ENCODE assay signal across 1 cellular context in the genomic region with DNA sequence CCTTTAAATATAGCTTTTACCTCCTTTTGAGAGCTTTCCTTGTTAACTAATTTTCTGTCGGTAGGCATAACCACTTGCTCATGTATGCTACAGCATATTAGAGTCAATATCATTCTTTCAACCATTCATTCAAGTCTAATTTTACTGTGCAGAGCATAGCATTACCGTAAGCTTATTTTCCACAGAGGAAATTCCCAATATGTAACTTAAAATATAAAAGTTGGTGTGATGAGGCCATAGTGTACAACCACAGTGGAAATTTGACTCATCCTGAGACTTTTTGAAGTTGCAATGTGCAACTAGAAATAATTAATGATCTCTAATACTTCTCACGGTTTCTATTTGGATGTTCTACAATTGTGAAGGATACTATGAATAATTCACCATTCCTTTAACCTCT.
TF ChIP-seq lines count a peak whose summit lies in the region.

No MANE protein-coding gene starts in this region.

TF ChIP-seq in GM12878, 131 proteins besides CTCF, POLR2A, EP300 and RAD21 (continued from another document):
- TF ChIP-seq, protein P1, sequence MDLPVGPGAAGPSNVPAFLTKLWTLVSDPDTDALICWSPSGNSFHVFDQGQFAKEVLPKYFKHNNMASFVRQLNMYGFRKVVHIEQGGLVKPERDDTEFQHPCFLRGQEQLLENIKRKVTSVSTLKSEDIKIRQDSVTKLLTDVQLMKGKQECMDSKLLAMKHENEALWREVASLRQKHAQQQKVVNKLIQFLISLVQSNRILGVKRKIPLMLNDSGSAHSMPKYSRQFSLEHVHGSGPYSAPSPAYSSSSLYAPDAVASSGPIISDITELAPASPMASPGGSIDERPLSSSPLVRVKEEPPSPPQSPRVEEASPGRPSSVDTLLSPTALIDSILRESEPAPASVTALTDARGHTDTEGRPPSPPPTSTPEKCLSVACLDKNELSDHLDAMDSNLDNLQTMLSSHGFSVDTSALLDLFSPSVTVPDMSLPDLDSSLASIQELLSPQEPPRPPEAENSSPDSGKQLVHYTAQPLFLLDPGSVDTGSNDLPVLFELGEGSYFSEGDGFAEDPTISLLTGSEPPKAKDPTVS (IDR thresholded peaks at IDR 0.05; ENCODE audit: low read depth, low read length) = no peak
- TF ChIP-seq NR2F1 (conservative IDR thresholded peaks at IDR 0.05) (peak; percentile 69; the same call in 1 of the 2 replicates), FOXM1 (IDR thresholded peaks at IDR 0.05; ENCODE audit: low read depth, low read length) (peak; percentile 78; the same call in 1 of the 2 replicates), YBX1 (IDR thresholded peaks at IDR 0.05) (no peak), EED (IDR thresholded peaks at IDR 0.05; ENCODE audit: low read depth) (peak; percentile 63; the same call in 1 of the 2 replicates), ZBED1 (IDR thresholded peaks at IDR 0.05; ENCODE audit: borderline replicate concordance) (peak; percentile 42; the same call in 1 of the 2 replicates), NFIC (IDR thresholded peaks at IDR 0.05; ENCODE audit: low read depth, low read length) (peak; percentile 89), RELA (IDR thresholded peaks at IDR 0.05; ENCODE audit: borderline replicate concordance, partially characterized antibody) (peak; percentile 68), CREB1 (IDR thresholded peaks at IDR 0.05; ENCODE audit: low read depth) (peak; percentile 25; the same call in 1 of the 2 replicates), MYB (IDR thresholded peaks at IDR 0.05; ENCODE audit: borderline replicate concordance, low read depth, low read length) (no peak), RUNX3 (IDR thresholded peaks at IDR 0.05; ENCODE audit: low read length) (peak; percentile 82), SP1 (IDR thresholded peaks at IDR 0.05; ENCODE audit: low read depth, low read length) (no peak), ZNF24 (IDR thresholded peaks at IDR 0.05) (peak; percentile 96), SMC3 (IDR thresholded peaks at IDR 0.05; ENCODE audit: borderline replicate concordance, low read length) (no peak), ASH2L (IDR thresholded peaks at IDR 0.05; ENCODE audit: borderline replicate concordance, low read depth) (0 out of 2 replicates have a peak, but pooled peaks have one; percentile 11), CHD4 (IDR thresholded peaks at IDR 0.05) (no peak), TCF7 (IDR thresholded peaks at IDR 0.05; ENCODE audit: borderline replicate concordance) (peak; percentile 24; the same call in 1 of the 2 replicates), IRF4 (IDR thresholded peaks at IDR 0.05; ENCODE audit: low read depth, low read length) (peak; percentile 8; the same call in 1 of the 2 replicates), MEF2A (IDR thresholded peaks at IDR 0.05; ENCODE audit: insufficient read depth, low read depth, low read length) (peak; percentile 79; the same call in 1 of the 2 replicates), JUNB (IDR thresholded peaks at IDR 0.05) (peak; percentile 78), BHLHE40 (IDR thresholded peaks at IDR 0.05; ENCODE audit: borderline replicate concordance in 1 of 2, low read depth in 2 of 2, low read length in 1 of 2) (peak; percentile 22 to 56; a peak in 2 of 4 replicates), BMI1 (IDR thresholded peaks at IDR 0.05; ENCODE audit: borderline replicate concordance) (peak; percentile 38; the same call in 1 of the 2 replicates), ESRRA (IDR thresholded peaks at IDR 0.05; ENCODE audit: low read length) (no peak), IKZF2 (IDR thresholded peaks at IDR 0.05) (peak; percentile 94 to 96), STAT3 (IDR thresholded peaks at IDR 0.05; ENCODE audit: low read depth, low read length) (peak; percentile 88; the same call in 1 of the 2 replicates), MTA2 (IDR thresholded peaks at IDR 0.05; ENCODE audit: low read depth) (peak; percentile 93), KDM1A (IDR thresholded peaks at IDR 0.05; ENCODE audit: borderline replicate concordance) (no peak), NBN (IDR thresholded peaks at IDR 0.05) (0 out of 2 replicates have a peak, but pooled peaks have one; percentile 18), IKZF1 (conservative IDR thresholded peaks at IDR 0.05) (peak; percentile 90), ZNF217 (IDR thresholded peaks at IDR 0.05) (peak; percentile 84), MYC (IDR thresholded peaks at IDR 0.05; ENCODE audit: insufficient read depth, insufficient read length, insufficient replicate concordance, low read length, severe bottlenecking) (no peak), ETV6 (conservative IDR thresholded peaks at IDR 0.05 in 1 of 2, IDR thresholded peaks at IDR 0.05 in 1 of 2; ENCODE audit: borderline replicate concordance in 1 of 2, low read depth in 1 of 2) (no peak), MEF2B (IDR thresholded peaks at IDR 0.05; ENCODE audit: partially characterized antibody, poor library complexity, severe bottlenecking) (peak; percentile 80), DPF2 (IDR thresholded peaks at IDR 0.05) (peak; percentile 70), HDAC6 (IDR thresholded peaks at IDR 0.05; ENCODE audit: unreplicated experiment) (no peak)
- TF ChIP-seq, protein P2, sequence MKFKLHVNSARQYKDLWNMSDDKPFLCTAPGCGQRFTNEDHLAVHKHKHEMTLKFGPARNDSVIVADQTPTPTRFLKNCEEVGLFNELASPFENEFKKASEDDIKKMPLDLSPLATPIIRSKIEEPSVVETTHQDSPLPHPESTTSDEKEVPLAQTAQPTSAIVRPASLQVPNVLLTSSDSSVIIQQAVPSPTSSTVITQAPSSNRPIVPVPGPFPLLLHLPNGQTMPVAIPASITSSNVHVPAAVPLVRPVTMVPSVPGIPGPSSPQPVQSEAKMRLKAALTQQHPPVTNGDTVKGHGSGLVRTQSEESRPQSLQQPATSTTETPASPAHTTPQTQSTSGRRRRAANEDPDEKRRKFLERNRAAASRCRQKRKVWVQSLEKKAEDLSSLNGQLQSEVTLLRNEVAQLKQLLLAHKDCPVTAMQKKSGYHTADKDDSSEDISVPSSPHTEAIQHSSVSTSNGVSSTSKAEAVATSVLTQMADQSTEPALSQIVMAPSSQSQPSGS (IDR thresholded peaks at IDR 0.05; ENCODE audit: low read length) = peak; percentile 61
- TF ChIP-seq, protein P3, sequence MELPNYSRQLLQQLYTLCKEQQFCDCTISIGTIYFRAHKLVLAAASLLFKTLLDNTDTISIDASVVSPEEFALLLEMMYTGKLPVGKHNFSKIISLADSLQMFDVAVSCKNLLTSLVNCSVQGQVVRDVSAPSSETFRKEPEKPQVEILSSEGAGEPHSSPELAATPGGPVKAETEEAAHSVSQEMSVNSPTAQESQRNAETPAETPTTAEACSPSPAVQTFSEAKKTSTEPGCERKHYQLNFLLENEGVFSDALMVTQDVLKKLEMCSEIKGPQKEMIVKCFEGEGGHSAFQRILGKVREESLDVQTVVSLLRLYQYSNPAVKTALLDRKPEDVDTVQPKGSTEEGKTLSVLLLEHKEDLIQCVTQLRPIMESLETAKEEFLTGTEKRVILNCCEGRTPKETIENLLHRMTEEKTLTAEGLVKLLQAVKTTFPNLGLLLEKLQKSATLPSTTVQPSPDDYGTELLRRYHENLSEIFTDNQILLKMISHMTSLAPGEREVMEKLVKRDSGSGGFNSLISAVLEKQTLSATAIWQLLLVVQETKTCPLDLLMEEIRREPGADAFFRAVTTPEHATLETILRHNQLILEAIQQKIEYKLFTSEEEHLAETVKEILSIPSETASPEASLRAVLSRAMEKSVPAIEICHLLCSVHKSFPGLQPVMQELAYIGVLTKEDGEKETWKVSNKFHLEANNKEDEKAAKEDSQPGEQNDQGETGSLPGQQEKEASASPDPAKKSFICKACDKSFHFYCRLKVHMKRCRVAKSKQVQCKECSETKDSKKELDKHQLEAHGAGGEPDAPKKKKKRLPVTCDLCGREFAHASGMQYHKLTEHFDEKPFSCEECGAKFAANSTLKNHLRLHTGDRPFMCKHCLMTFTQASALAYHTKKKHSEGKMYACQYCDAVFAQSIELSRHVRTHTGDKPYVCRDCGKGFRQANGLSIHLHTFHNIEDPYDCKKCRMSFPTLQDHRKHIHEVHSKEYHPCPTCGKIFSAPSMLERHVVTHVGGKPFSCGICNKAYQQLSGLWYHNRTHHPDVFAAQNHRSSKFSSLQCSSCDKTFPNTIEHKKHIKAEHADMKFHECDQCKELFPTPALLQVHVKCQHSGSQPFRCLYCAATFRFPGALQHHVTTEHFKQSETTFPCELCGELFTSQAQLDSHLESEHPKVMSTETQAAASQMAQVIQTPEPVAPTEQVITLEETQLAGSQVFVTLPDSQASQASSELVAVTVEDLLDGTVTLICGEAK (IDR thresholded peaks at IDR 0.05; ENCODE audit: borderline replicate concordance) = no peak
- TF ChIP-seq, protein P4, sequence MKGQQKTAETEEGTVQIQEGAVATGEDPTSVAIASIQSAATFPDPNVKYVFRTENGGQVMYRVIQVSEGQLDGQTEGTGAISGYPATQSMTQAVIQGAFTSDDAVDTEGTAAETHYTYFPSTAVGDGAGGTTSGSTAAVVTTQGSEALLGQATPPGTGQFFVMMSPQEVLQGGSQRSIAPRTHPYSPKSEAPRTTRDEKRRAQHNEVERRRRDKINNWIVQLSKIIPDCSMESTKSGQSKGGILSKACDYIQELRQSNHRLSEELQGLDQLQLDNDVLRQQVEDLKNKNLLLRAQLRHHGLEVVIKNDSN (IDR thresholded peaks at IDR 0.05; ENCODE audit: borderline replicate concordance, extremely low read length, insufficient read depth, low read depth, low read length) = no peak
- TF ChIP-seq, protein P5, sequence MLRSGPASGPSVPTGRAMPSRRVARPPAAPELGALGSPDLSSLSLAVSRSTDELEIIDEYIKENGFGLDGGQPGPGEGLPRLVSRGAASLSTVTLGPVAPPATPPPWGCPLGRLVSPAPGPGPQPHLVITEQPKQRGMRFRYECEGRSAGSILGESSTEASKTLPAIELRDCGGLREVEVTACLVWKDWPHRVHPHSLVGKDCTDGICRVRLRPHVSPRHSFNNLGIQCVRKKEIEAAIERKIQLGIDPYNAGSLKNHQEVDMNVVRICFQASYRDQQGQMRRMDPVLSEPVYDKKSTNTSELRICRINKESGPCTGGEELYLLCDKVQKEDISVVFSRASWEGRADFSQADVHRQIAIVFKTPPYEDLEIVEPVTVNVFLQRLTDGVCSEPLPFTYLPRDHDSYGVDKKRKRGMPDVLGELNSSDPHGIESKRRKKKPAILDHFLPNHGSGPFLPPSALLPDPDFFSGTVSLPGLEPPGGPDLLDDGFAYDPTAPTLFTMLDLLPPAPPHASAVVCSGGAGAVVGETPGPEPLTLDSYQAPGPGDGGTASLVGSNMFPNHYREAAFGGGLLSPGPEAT (IDR thresholded peaks at IDR 0.05; ENCODE audit: low read depth) = peak; percentile 88
- TF ChIP-seq, protein P6, sequence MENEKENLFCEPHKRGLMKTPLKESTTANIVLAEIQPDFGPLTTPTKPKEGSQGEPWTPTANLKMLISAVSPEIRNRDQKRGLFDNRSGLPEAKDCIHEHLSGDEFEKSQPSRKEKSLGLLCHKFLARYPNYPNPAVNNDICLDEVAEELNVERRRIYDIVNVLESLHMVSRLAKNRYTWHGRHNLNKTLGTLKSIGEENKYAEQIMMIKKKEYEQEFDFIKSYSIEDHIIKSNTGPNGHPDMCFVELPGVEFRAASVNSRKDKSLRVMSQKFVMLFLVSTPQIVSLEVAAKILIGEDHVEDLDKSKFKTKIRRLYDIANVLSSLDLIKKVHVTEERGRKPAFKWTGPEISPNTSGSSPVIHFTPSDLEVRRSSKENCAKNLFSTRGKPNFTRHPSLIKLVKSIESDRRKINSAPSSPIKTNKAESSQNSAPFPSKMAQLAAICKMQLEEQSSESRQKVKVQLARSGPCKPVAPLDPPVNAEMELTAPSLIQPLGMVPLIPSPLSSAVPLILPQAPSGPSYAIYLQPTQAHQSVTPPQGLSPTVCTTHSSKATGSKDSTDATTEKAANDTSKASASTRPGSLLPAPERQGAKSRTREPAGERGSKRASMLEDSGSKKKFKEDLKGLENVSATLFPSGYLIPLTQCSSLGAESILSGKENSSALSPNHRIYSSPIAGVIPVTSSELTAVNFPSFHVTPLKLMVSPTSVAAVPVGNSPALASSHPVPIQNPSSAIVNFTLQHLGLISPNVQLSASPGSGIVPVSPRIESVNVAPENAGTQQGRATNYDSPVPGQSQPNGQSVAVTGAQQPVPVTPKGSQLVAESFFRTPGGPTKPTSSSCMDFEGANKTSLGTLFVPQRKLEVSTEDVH (IDR thresholded peaks at IDR 0.05; ENCODE audit: low read depth, partially characterized antibody) = peak; percentile 35
- TF ChIP-seq, protein P7, sequence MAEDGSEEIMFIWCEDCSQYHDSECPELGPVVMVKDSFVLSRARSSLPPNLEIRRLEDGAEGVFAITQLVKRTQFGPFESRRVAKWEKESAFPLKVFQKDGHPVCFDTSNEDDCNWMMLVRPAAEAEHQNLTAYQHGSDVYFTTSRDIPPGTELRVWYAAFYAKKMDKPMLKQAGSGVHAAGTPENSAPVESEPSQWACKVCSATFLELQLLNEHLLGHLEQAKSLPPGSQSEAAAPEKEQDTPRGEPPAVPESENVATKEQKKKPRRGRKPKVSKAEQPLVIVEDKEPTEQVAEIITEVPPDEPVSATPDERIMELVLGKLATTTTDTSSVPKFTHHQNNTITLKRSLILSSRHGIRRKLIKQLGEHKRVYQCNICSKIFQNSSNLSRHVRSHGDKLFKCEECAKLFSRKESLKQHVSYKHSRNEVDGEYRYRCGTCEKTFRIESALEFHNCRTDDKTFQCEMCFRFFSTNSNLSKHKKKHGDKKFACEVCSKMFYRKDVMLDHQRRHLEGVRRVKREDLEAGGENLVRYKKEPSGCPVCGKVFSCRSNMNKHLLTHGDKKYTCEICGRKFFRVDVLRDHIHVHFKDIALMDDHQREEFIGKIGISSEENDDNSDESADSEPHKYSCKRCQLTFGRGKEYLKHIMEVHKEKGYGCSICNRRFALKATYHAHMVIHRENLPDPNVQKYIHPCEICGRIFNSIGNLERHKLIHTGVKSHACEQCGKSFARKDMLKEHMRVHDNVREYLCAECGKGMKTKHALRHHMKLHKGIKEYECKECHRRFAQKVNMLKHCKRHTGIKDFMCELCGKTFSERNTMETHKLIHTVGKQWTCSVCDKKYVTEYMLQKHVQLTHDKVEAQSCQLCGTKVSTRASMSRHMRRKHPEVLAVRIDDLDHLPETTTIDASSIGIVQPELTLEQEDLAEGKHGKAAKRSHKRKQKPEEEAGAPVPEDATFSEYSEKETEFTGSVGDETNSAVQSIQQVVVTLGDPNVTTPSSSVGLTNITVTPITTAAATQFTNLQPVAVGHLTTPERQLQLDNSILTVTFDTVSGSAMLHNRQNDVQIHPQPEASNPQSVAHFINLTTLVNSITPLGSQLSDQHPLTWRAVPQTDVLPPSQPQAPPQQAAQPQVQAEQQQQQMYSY (CRISPR knock-in tag; IDR thresholded peaks at IDR 0.05) = no peak
